ENCODE assay signal across 1 cellular context in the genomic region with DNA sequence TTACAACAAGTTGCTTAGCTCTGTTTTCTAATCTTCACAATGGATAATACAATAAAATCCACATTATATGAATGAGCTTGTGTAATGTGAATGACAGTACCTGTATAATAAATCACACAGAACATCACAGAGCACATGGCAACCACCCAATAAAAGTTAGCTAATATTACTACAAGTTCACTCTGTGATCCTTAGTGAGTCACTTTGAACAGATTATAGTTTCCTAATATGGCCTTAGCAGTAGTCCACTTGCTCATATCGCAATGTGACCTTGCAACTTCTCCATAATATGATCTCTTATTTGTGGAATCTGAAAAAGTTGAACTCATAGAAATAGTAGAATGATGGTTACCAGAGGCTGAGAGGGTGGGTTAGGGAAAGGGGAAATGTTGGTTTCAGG.
TF ChIP-seq lines count a peak whose summit lies in the region.

No MANE protein-coding gene starts in this region.

TF ChIP-seq in SK-N-SH, 30 proteins besides CTCF, POLR2A, EP300 and RAD21 (continued from another document):
- TF ChIP-seq, protein P1, sequence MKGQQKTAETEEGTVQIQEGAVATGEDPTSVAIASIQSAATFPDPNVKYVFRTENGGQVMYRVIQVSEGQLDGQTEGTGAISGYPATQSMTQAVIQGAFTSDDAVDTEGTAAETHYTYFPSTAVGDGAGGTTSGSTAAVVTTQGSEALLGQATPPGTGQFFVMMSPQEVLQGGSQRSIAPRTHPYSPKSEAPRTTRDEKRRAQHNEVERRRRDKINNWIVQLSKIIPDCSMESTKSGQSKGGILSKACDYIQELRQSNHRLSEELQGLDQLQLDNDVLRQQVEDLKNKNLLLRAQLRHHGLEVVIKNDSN (IDR thresholded peaks at IDR 0.05; ENCODE audit: borderline replicate concordance, low read depth), result no peak
- TF ChIP-seq POLR2AphosphoS5 (IDR thresholded peaks at IDR 0.05; ENCODE audit: low read depth, low read length) (no peak), TEAD4 (IDR thresholded peaks at IDR 0.05; ENCODE audit: borderline replicate concordance, insufficient read depth) (no peak), USF2 (IDR thresholded peaks at IDR 0.05; ENCODE audit: borderline replicate concordance, low read depth, low read length) (no peak), GABPA (IDR thresholded peaks at IDR 0.05; ENCODE audit: low read depth) (no peak), FOXJ3 (CRISPR knock-in tag; IDR thresholded peaks at IDR 0.05) (no peak), MXI1 (IDR thresholded peaks at IDR 0.05; ENCODE audit: low read depth, low read length) (no peak), GATA2 (CRISPR knock-in tag; IDR thresholded peaks at IDR 0.05) (no peak), ZBTB33 (IDR thresholded peaks at IDR 0.05; ENCODE audit: borderline replicate concordance, low read depth) (no peak), YY1 (IDR thresholded peaks at IDR 0.05; ENCODE audit: low read depth) (no peak), RXRA (IDR thresholded peaks at IDR 0.05; ENCODE audit: borderline replicate concordance, low read depth) (no peak)
- TF ChIP-seq, protein P2, sequence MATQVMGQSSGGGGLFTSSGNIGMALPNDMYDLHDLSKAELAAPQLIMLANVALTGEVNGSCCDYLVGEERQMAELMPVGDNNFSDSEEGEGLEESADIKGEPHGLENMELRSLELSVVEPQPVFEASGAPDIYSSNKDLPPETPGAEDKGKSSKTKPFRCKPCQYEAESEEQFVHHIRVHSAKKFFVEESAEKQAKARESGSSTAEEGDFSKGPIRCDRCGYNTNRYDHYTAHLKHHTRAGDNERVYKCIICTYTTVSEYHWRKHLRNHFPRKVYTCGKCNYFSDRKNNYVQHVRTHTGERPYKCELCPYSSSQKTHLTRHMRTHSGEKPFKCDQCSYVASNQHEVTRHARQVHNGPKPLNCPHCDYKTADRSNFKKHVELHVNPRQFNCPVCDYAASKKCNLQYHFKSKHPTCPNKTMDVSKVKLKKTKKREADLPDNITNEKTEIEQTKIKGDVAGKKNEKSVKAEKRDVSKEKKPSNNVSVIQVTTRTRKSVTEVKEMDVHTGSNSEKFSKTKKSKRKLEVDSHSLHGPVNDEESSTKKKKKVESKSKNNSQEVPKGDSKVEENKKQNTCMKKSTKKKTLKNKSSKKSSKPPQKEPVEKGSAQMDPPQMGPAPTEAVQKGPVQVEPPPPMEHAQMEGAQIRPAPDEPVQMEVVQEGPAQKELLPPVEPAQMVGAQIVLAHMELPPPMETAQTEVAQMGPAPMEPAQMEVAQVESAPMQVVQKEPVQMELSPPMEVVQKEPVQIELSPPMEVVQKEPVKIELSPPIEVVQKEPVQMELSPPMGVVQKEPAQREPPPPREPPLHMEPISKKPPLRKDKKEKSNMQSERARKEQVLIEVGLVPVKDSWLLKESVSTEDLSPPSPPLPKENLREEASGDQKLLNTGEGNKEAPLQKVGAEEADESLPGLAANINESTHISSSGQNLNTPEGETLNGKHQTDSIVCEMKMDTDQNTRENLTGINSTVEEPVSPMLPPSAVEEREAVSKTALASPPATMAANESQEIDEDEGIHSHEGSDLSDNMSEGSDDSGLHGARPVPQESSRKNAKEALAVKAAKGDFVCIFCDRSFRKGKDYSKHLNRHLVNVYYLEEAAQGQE (IDR thresholded peaks at IDR 0.05; ENCODE audit: low read depth, low read length), result no peak
